1 cellular context compared by ENCODE assay signal in the genomic region with DNA sequence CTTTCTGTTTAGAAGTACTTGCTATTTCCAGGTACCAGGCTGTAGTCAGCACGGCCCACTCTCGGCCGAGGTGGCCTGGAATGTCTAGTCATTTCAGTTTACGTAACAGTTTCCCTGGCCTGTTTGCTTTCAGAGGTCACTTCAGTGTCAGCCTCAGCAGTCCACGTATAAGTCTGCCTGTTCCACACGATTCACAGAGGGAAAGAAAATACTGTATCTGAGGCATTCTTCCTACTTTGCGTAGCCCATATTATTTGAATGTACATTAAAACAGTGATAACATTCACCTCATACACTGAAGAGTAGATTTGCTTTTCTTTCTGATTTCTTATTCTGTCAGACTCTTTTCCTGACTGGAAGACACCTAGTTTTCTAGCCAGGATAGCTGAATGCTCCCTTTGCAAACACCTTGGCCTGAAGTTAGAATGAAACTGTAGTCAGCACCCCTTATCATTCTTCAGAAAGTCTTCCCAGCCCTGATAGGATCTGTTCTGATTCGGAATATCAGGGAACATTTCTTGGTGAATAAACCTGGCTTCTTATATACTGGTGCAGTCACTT.
TF ChIP-seq lines count a peak whose summit lies in the region.

No MANE protein-coding gene starts in this region.

TF ChIP-seq in K562, 482 proteins besides CTCF, POLR2A, EP300 and RAD21 (continued from another document):
- TF ChIP-seq, protein P1, sequence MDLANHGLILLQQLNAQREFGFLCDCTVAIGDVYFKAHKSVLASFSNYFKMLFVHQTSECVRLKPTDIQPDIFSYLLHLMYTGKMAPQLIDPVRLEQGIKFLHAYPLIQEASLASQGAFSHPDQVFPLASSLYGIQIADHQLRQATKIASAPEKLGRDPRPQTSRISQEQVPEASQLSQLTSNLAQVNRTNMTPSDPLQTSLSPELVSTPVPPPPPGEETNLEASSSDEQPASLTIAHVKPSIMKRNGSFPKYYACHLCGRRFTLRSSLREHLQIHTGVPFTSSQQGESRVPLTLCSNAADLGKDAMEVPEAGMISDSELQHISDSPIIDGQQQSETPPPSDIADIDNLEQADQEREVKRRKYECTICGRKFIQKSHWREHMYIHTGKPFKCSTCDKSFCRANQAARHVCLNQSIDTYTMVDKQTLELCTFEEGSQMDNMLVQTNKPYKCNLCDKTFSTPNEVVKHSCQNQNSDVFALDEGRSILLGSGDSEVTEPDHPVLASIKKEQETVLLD (IDR thresholded peaks at IDR 0.05): no peak
- TF ChIP-seq KDM2B (CRISPR knock-in tag; IDR thresholded peaks at IDR 0.05): no peak
- peak; percentile 57; the same call in 1 of the 2 replicates for TF ChIP-seq DPF2 (IDR thresholded peaks at IDR 0.05)
- TF ChIP-seq, protein P2, sequence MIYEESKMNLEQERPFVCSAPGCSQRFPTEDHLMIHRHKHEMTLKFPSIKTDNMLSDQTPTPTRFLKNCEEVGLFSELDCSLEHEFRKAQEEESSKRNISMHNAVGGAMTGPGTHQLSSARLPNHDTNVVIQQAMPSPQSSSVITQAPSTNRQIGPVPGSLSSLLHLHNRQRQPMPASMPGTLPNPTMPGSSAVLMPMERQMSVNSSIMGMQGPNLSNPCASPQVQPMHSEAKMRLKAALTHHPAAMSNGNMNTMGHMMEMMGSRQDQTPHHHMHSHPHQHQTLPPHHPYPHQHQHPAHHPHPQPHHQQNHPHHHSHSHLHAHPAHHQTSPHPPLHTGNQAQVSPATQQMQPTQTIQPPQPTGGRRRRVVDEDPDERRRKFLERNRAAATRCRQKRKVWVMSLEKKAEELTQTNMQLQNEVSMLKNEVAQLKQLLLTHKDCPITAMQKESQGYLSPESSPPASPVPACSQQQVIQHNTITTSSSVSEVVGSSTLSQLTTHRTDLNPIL (CRISPR knock-in tag; IDR thresholded peaks at IDR 0.05): no peak
- no peak for TF ChIP-seq ZNF347 (CRISPR knock-in tag; IDR thresholded peaks at IDR 0.05; ENCODE audit: low read depth)
- TF ChIP-seq, protein P3, sequence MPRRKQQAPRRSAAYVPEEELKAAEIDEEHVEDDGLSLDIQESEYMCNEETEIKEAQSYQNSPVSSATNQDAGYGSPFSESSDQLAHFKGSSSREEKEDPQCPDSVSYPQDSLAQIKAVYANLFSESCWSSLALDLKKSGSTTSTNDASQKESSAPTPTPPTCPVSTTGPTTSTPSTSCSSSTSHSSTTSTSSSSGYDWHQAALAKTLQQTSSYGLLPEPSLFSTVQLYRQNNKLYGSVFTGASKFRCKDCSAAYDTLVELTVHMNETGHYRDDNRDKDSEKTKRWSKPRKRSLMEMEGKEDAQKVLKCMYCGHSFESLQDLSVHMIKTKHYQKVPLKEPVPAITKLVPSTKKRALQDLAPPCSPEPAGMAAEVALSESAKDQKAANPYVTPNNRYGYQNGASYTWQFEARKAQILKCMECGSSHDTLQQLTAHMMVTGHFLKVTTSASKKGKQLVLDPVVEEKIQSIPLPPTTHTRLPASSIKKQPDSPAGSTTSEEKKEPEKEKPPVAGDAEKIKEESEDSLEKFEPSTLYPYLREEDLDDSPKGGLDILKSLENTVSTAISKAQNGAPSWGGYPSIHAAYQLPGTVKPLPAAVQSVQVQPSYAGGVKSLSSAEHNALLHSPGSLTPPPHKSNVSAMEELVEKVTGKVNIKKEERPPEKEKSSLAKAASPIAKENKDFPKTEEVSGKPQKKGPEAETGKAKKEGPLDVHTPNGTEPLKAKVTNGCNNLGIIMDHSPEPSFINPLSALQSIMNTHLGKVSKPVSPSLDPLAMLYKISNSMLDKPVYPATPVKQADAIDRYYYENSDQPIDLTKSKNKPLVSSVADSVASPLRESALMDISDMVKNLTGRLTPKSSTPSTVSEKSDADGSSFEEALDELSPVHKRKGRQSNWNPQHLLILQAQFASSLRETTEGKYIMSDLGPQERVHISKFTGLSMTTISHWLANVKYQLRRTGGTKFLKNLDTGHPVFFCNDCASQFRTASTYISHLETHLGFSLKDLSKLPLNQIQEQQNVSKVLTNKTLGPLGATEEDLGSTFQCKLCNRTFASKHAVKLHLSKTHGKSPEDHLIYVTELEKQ (CRISPR knock-in tag; IDR thresholded peaks at IDR 0.05): no peak
- no peak for TF ChIP-seq EWSR1 (IDR thresholded peaks at IDR 0.05; ENCODE audit: borderline replicate concordance, low read depth, partially characterized antibody)
- TF ChIP-seq ESRRB (CRISPR knock-in tag; IDR thresholded peaks at IDR 0.05; ENCODE audit: borderline replicate concordance): no peak
- TF ChIP-seq RAD51 (IDR thresholded peaks at IDR 0.05; ENCODE audit: borderline replicate concordance, low read depth): no peak
- TF ChIP-seq RUNX1 (IDR thresholded peaks at IDR 0.05; ENCODE audit: low read depth): no peak
- no peak for TF ChIP-seq ZNF239 (CRISPR knock-in tag; IDR thresholded peaks at IDR 0.05)
- TF ChIP-seq NR2C2 (CRISPR knock-in tag; IDR thresholded peaks at IDR 0.05): no peak
- peak; percentile 75 for TF ChIP-seq NR2C2 (tag; IDR thresholded peaks at IDR 0.05)
- no peak for TF ChIP-seq HOXB6 (CRISPR knock-in tag; IDR thresholded peaks at IDR 0.05; ENCODE audit: borderline replicate concordance)
- 0 out of 2 replicates have a peak, but pooled peaks have one; percentile 11 for TF ChIP-seq TOE1 (IDR thresholded peaks at IDR 0.05; ENCODE audit: borderline replicate concordance)
- no peak for TF ChIP-seq TOE1 (CRISPR knock-in tag; IDR thresholded peaks at IDR 0.05; ENCODE audit: borderline replicate concordance, low read depth)
- TF ChIP-seq SNRNP70 (optimal IDR thresholded peaks at IDR 0.05; ENCODE audit: low read depth, low read length): no peak
- TF ChIP-seq, protein P4, sequence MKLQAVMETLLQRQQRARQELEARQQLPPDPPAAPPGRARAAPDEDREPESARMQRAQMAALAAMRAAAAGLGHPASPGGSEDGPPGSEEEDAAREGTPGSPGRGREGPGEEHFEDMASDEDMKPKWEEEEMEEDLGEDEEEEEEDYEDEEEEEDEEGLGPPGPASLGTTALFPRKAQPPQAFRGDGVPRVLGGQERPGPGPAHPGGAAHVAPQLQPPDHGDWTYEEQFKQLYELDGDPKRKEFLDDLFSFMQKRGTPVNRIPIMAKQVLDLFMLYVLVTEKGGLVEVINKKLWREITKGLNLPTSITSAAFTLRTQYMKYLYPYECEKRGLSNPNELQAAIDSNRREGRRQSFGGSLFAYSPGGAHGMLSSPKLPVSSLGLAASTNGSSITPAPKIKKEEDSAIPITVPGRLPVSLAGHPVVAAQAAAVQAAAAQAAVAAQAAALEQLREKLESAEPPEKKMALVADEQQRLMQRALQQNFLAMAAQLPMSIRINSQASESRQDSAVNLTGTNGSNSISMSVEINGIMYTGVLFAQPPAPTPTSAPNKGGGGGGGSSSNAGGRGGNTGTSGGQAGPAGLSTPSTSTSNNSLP (IDR thresholded peaks at IDR 0.05; ENCODE audit: borderline replicate concordance, low read depth, low read length): no peak
- TF ChIP-seq ETV6 (IDR thresholded peaks at IDR 0.05; ENCODE audit: borderline replicate concordance in 1 of 2, low read depth in 2 of 2, low read length in 1 of 2): no peak
- TF ChIP-seq ETV6 (CRISPR knock-in tag; IDR thresholded peaks at IDR 0.05; ENCODE audit: borderline replicate concordance): no peak
- no peak for TF ChIP-seq GABPA (tag; conservative IDR thresholded peaks at IDR 0.05; ENCODE audit: low read depth)
- TF ChIP-seq MXI1 (IDR thresholded peaks at IDR 0.05; ENCODE audit: low read depth, low read length): no peak
- no peak for TF ChIP-seq KAT8 (IDR thresholded peaks at IDR 0.05; ENCODE audit: low read depth)
- TF ChIP-seq IFI16 (CRISPR knock-in tag; IDR thresholded peaks at IDR 0.05): no peak
- no peak for TF ChIP-seq ARHGAP35 (IDR thresholded peaks at IDR 0.05; ENCODE audit: partially characterized antibody)
- TF ChIP-seq HIVEP1 (CRISPR knock-in tag; IDR thresholded peaks at IDR 0.05): no peak
- TF ChIP-seq, protein P5, sequence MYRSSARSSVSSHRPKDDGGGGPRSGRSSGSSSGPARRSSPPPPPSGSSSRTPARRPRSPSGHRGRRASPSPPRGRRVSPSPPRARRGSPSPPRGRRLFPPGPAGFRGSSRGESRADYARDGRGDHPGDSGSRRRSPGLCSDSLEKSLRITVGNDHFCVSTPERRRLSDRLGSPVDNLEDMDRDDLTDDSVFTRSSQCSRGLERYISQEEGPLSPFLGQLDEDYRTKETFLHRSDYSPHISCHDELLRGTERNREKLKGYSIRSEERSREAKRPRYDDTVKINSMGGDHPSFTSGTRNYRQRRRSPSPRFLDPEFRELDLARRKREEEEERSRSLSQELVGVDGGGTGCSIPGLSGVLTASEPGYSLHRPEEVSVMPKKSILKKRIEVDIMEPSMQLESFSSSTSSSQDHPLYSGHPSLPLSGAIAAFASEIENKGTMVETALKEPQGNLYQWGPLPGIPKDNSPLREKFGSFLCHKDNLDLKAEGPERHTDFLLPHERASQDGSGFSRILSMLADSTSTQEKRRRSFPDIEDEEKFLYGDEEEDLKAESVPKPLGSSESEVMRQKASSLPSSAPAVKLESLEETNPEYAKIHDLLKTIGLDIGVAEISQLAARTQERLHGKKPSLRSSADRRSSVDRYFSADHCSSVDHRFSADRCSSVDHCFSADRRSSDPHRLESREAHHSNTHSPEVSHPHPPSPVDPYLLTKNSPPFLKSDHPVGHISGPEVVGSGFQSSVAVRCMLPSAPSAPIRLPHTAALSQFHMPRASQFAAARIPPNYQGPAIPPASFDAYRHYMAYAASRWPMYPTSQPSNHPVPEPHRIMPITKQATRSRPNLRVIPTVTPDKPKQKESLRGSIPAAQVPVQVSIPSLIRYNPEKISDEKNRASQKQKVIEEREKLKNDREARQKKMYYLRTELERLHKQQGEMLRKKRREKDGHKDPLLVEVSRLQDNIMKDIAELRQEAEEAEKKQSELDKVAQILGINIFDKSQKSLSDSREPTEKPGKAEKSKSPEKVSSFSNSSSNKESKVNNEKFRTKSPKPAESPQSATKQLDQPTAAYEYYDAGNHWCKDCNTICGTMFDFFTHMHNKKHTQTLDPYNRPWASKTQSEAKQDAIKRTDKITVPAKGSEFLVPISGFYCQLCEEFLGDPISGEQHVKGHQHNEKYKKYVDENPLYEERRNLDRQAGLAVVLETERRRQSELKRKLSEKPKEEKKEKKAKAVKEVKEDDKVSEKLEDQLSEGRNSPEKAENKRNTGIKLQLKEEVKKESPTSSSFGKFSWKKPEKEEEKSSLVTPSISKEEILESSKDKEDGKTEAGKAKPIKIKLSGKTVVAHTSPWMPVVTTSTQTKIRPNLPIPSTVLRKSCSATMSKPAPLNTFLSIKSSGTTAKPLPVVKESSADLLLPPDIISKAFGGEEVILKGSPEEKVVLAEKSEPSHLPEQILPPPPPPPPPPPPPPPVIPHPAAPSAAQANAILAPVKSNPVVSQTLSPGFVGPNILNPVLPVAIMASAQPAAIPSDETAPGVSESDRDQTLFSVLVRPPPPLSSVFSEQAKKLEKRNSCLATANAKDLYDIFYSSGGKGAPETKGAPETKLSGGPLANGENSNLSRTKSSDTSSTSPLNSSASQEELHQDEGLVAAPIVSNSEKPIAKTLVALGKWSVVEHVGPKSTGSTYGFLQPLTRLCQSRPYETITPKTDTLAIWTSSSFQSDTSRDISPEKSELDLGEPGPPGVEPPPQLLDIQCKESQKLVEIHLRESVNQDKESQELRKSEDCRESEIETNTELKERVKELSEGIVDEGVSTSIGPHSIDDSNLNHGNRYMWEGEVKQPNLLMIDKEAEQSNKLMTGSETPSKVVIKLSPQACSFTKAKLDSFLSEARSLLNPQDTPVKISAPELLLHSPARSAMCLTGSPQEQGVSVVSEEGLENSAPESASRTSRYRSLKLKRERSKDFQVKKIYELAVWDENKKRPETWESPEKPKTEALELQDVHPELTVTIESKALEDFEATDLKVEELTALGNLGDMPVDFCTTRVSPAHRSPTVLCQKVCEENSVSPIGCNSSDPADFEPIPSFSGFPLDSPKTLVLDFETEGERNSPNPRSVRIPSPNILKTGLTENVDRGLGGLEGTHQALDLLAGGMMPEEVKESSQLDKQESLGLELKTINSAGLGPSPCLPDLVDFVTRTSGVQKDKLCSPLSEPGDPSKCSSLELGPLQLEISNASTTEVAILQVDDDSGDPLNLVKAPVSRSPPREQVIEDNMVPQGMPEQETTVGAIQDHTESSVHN (IDR thresholded peaks at IDR 0.05; ENCODE audit: borderline replicate concordance in 1 of 2, low read depth in 1 of 2): no peak
- TF ChIP-seq PRPF4 (IDR thresholded peaks at IDR 0.05; ENCODE audit: insufficient read depth, low read depth, low read length, poor library complexity, severe bottlenecking): no peak
- TF ChIP-seq ZNF778 (CRISPR knock-in tag; IDR thresholded peaks at IDR 0.05): no peak
- peak; percentile 63 for TF ChIP-seq ZNF316 (IDR thresholded peaks at IDR 0.05)
- peak; percentile 71 for TF ChIP-seq TEAD2 (tag; IDR thresholded peaks at IDR 0.05)
- TF ChIP-seq SIRT6 (IDR thresholded peaks at IDR 0.05; ENCODE audit: low read depth, low read length): no peak
- TF ChIP-seq KAT7 (CRISPR knock-in tag; IDR thresholded peaks at IDR 0.05; ENCODE audit: borderline replicate concordance): no peak
- no peak for TF ChIP-seq FOXM1 (IDR thresholded peaks at IDR 0.05; ENCODE audit: low read depth)
- no peak for TF ChIP-seq FOXM1 (CRISPR knock-in tag; IDR thresholded peaks at IDR 0.05; ENCODE audit: low read depth)
- peak; percentile 62 for TF ChIP-seq SMAD4 (CRISPR knock-in tag; conservative IDR thresholded peaks at IDR 0.05)
- no peak for TF ChIP-seq KLF13 (tag; IDR thresholded peaks at IDR 0.05; ENCODE audit: borderline replicate concordance, low read depth)
TF ChIP-seq in K562: peak in this region for 28.
